ENCODE assay signal across 1 cellular context in the genomic region with DNA sequence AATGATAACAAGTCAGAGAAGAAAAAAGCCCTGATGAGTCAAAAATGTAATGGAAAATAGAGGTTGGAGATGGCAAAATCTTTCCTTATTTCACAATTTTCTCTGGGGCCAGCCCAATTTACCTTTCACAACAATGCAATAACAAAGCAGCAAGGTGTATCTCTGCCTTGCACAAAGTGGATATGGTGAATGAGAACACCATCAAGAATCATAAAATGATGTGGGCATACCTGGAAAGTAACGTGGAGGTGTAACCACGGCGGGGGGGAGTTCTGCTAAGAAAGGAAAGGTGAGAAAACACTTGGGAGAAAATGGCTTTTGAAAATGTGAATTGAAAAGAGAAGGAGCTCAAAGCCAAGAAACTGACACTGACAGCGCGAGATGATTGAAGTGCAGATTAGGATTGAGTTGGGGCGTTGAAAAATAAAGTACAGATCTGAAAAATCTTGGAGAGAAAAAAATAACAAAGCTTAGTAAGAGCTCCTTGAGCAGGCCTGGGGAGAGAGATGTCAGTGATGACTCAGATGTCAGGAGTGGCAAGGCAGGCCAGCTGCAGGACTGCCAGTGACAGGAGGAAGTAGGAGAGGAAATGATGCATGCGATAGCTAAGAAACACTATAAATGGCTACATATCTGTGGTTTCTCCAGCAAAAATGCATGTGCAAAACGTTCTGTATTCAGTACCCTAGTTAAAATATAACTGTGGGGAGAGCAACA.
TF ChIP-seq lines count a peak whose summit lies in the region.

No MANE protein-coding gene starts in this region.

TF ChIP-seq in K562, 482 proteins besides CTCF, POLR2A, EP300 and RAD21 (continued from another document and continues in another):
- TF ChIP-seq, protein P1, sequence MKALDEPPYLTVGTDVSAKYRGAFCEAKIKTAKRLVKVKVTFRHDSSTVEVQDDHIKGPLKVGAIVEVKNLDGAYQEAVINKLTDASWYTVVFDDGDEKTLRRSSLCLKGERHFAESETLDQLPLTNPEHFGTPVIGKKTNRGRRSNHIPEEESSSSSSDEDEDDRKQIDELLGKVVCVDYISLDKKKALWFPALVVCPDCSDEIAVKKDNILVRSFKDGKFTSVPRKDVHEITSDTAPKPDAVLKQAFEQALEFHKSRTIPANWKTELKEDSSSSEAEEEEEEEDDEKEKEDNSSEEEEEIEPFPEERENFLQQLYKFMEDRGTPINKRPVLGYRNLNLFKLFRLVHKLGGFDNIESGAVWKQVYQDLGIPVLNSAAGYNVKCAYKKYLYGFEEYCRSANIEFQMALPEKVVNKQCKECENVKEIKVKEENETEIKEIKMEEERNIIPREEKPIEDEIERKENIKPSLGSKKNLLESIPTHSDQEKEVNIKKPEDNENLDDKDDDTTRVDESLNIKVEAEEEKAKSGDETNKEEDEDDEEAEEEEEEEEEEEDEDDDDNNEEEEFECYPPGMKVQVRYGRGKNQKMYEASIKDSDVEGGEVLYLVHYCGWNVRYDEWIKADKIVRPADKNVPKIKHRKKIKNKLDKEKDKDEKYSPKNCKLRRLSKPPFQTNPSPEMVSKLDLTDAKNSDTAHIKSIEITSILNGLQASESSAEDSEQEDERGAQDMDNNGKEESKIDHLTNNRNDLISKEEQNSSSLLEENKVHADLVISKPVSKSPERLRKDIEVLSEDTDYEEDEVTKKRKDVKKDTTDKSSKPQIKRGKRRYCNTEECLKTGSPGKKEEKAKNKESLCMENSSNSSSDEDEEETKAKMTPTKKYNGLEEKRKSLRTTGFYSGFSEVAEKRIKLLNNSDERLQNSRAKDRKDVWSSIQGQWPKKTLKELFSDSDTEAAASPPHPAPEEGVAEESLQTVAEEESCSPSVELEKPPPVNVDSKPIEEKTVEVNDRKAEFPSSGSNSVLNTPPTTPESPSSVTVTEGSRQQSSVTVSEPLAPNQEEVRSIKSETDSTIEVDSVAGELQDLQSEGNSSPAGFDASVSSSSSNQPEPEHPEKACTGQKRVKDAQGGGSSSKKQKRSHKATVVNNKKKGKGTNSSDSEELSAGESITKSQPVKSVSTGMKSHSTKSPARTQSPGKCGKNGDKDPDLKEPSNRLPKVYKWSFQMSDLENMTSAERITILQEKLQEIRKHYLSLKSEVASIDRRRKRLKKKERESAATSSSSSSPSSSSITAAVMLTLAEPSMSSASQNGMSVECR (CRISPR knock-in tag; IDR thresholded peaks at IDR 0.05), result no peak
- TF ChIP-seq CHAMP1 (IDR thresholded peaks at IDR 0.05) (no peak), ARID2 (IDR thresholded peaks at IDR 0.05) (no peak), MBD2 (IDR thresholded peaks at IDR 0.05; ENCODE audit: borderline replicate concordance, low read depth) (peak; percentile 78), KDM4B (IDR thresholded peaks at IDR 0.05; ENCODE audit: borderline replicate concordance in 2 of 2, low read depth in 1 of 2) (no peak), ZNF609 (CRISPR knock-in tag; IDR thresholded peaks at IDR 0.05; ENCODE audit: borderline replicate concordance) (no peak), IRF2 (CRISPR knock-in tag; IDR thresholded peaks at IDR 0.05) (no peak), USF2 (CRISPR knock-in tag; IDR thresholded peaks at IDR 0.05) (no peak), PTRF (tag; IDR thresholded peaks at IDR 0.05) (no peak), CHD7 (IDR thresholded peaks at IDR 0.05; ENCODE audit: low read depth, low read length) (no peak), ZNF668 (CRISPR knock-in tag; IDR thresholded peaks at IDR 0.05) (no peak), HNRNPL (IDR thresholded peaks at IDR 0.05; ENCODE audit: low read depth, low read length) (no peak), MTA1 (IDR thresholded peaks at IDR 0.05; ENCODE audit: borderline replicate concordance) (peak; percentile 87), MEF2D (tag; conservative IDR thresholded peaks at IDR 0.05; ENCODE audit: low read depth) (peak; percentile 93), BCL6 (CRISPR knock-in tag; IDR thresholded peaks at IDR 0.05) (no peak), ZNF655 (CRISPR knock-in tag; IDR thresholded peaks at IDR 0.05) (no peak), YY1 (IDR thresholded peaks at IDR 0.05; ENCODE audit: borderline replicate concordance in 1 of 3, control insufficient read depth in 1 of 3, extremely low read depth in 1 of 3, insufficient read depth in 3 of 3, insufficient read length in 1 of 3, insufficient replicate concordance in 2 of 3, low read depth in 1 of 3, low read length in 2 of 3) (peak in 1 of 3 experiments; percentile 17)
- TF ChIP-seq, protein P2, sequence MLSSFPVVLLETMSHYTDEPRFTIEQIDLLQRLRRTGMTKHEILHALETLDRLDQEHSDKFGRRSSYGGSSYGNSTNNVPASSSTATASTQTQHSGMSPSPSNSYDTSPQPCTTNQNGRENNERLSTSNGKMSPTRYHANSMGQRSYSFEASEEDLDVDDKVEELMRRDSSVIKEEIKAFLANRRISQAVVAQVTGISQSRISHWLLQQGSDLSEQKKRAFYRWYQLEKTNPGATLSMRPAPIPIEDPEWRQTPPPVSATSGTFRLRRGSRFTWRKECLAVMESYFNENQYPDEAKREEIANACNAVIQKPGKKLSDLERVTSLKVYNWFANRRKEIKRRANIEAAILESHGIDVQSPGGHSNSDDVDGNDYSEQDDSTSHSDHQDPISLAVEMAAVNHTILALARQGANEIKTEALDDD (IDR thresholded peaks at IDR 0.05), result peak; percentile 91
